In genomic region chr5:94267350-94267899, GRCh38 we compare ENCODE assay signal across 18 cellular contexts.
"Had no signal": no experiment of that assay in that cellular context is flagged by ENCODE, and none has a peak within 500 bp of the region (broad histone marks: within the 10 kb centered on the region; RNA-seq: fewer than 3 reads in every experiment).

No MANE protein-coding gene starts in this region.

- H3K4me3 ChIP-seq: coronary artery, mucosa of descending colon, right atrium auricular region, sigmoid colon, skin epidermis, stomach, thoracic aorta, transverse colon had no signal

- H3K36me3 ChIP-seq: right atrium auricular region, sigmoid colon, stomach, thoracic aorta, transverse colon had no signal

- H3K4me1 Mint-ChIP-seq: naive thymus-derived CD8-positive, alpha-beta T cell had no signal

- H3K27ac Mint-ChIP-seq: naive thymus-derived CD8-positive, alpha-beta T cell had no signal

- ATAC-seq: mucosa of descending colon; naive thymus-derived CD8-positive, alpha-beta T cell had no signal

- H3K27me3 Mint-ChIP-seq: naive thymus-derived CD8-positive, alpha-beta T cell had no signal

- H3K27me3 ChIP-seq: right atrium auricular region, sigmoid colon, stomach, transverse colon had no signal

- H3K27ac ChIP-seq: coronary artery, right atrium auricular region, sigmoid colon, skin epidermis, stomach, thoracic aorta, transverse colon had no signal

- H3K4me1 ChIP-seq: right atrium auricular region, sigmoid colon, transverse colon had no signal

- DNase-seq: effector CD4-positive, alpha-beta T cell; foreskin melanocyte; head of caudate nucleus; hippocampal formation; kidney glomerular epithelial cell; mammary epithelial cell; mucosa of descending colon; naive thymus-derived CD8-positive, alpha-beta T cell; sigmoid colon; stimulated activated CD4-positive, alpha-beta T cell treated with anti-CD3 and anti-CD28 coated beads, Interleukin-2, amount 100 ng/mL, for 24 hours; stimulated activated naive CD4-positive, alpha-beta T cell; substantia nigra; transverse colon had no signal

- H3K9me3 ChIP-seq: mucosa of descending colon, thoracic aorta had no signal

- H3K4me3 Mint-ChIP-seq: naive thymus-derived CD8-positive, alpha-beta T cell had no signal
